Comparison of ENCODE assay signal across 8 cellular contexts in the genomic region with DNA sequence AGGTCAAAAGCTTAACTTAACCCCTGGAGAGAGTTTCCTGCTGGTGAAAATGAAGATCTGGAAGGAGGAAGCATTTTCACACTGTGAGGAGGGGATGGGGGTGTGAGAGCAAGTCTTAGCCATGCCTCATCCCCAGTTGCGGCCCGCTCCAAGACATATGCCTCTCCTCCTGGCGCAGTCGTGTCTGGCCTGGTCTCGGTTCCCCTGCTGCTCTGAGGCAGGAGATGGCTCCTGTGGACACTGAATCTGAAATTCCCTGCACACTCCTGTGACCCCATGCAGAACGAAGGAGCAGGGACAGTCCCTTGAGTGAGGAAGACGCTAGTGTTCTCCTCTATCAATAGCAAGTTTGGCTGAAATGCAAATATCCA. TPM values are rescaled to one million over a fixed set of nuclear protein-coding genes. Genes with fewer than 3 reads are reported as not detected.
DNase-seq lines count a peak whose midpoint lies in the region; TF ChIP-seq lines count a peak whose summit lies in the region.

No MANE protein-coding gene starts in this region.

- H3K4me3 ChIP-seq in AG04450 (ENCODE audit: low read depth, low read length) (peak overlapping the region; percentile 89), colonic mucosa (peak overlapping the region; percentile 89), muscle layer of colon (ENCODE audit: low read depth in 1 of 2, low read length in 2 of 2) (peak overlapping the region; percentile 72 to 88), HAP-1 (no peak overlapping the region)

- H3K4me1 ChIP-seq in colonic mucosa (no peaks in the 10 kb centered on the region), muscle layer of colon (ENCODE audit: insufficient read depth, low read length) (peaks cover 5% of the 10 kb centered on the region), HAP-1 (no peaks in the 10 kb centered on the region)

- POLR2A ChIA-PET in AG04450 (lab: Yijun Ruan, JAX), result no interaction called here

- CTCF ChIA-PET in AG04450 (lab: Charles Lee), result interaction anchor here (1.0 to 1.6 kb wide), 4 partner anchors 35 to 254 kb away, joined by 3 to 9 read pairs (median 4); no protein-coding TSS in a partner anchor

- peaks cover 4% of the 10 kb centered on the region for H3K27me3 ChIP-seq in AG04450 (ENCODE audit: control insufficient read depth, insufficient read depth, low read length)
- no peaks in the 10 kb centered on the region for H3K27me3 ChIP-seq in colonic mucosa
- H3K27me3 ChIP-seq in muscle layer of colon (ENCODE audit: control insufficient read depth in 1 of 2, insufficient read depth in 2 of 2, low read length in 2 of 2), result no peaks in the 10 kb centered on the region
- no peaks in the 10 kb centered on the region for H3K27me3 ChIP-seq in HAP-1 (ENCODE audit: low read depth)

- H3K4me1 Mint-ChIP-seq in IgD-negative memory B cell, result peaks cover 9 to 18% (median 12%) of the 10 kb centered on the region in 3 donors

- in situ Hi-C loops in HAP-1 (cut with MboI; ENCODE audit: low sequenced_read_pairs), result no loop called here

- DNase-seq in AG04450 (ENCODE audit: low read depth, low spot score), result no peak
- no peak for DNase-seq in colonic mucosa
- no peak for DNase-seq in NCI-H1694 (lab: John Stamatoyannopoulos, UW)
- no peak for DNase-seq in DMS79 (lab: John Stamatoyannopoulos, UW)
- DNase-seq in HAP-1 (ENCODE audit: low spot score in 2 of 2), result no peak
- DNase-seq in pons (ENCODE audit: low spot score), result no peak

- intact Hi-C loops in colonic mucosa (cut with DNase I), result no loop called here

- no peak for TF ChIP-seq CTCF in AG04450 (IDR thresholded peaks at IDR 0.05; ENCODE audit: low read depth, low read length)
- no peak for TF ChIP-seq CTCF in colonic mucosa (IDR thresholded peaks at IDR 0.05)

- peaks cover 4% of the 10 kb centered on the region for H3K27me3 Mint-ChIP-seq in IgD-negative memory B cell

- H3K9me3 ChIP-seq in AG04450 (ENCODE audit: control insufficient read depth, insufficient read depth, low read length), result peaks cover 7% of the 10 kb centered on the region; the same call in 1 of the 2 replicates
- no peaks in the 10 kb centered on the region for H3K9me3 ChIP-seq in colonic mucosa
- no peaks in the 10 kb centered on the region for H3K9me3 ChIP-seq in muscle layer of colon (ENCODE audit: low read length)
- H3K9me3 ChIP-seq in HAP-1, result no peaks in the 10 kb centered on the region; the same call in 1 of the 2 replicates

- peak overlapping the region in 1 of 2 donors; percentile 86 for H3K9ac ChIP-seq in colonic mucosa (ENCODE audit: low read depth in 2 of 2, low read length in 2 of 2)
- H3K9ac ChIP-seq in muscle layer of colon (ENCODE audit: low read length), result no peak overlapping the region

- H3K9me3 Mint-ChIP-seq in IgD-negative memory B cell, result peaks cover 0 to 4% (median 0%) of the 10 kb centered on the region in 3 donors

- H3K4me3 Mint-ChIP-seq in IgD-negative memory B cell, result peak overlapping the region; percentile 90 to 97 (median 94)

- H3K27ac ChIP-seq in AG04450 (ENCODE audit: low read depth, low read length) (no peak overlapping the region), colonic mucosa (peak overlapping the region; percentile 94), muscle layer of colon (ENCODE audit: low read depth, low read length) (peak overlapping the region; percentile 87)

- H3K27ac Mint-ChIP-seq in IgD-negative memory B cell, result peak overlapping the region in 1 of 3 donors; percentile 43

- H3K36me3 ChIP-seq in colonic mucosa (no peaks in the 10 kb centered on the region), muscle layer of colon (ENCODE audit: insufficient read depth, low read length) (no peaks in the 10 kb centered on the region), HAP-1 (replicated peaks) (no peaks in the 10 kb centered on the region)

- H3K36me3 Mint-ChIP-seq in IgD-negative memory B cell, result no peaks in the 10 kb centered on the region

RNA-seq across cellular contexts. Expression of a gene that starts 0.3 kb away (rescaled TPM):
- polyA plus RNA-seq in AG04450 (2011; rRNA removed) (4.5 and 5.5 TPM in 2 replicates), IgD-negative memory B cell (2.1 TPM)
- 10.2 and 14.6 TPM in 2 replicates for polyA minus RNA-seq in AG04450 (2011; rRNA and poly(A)+ RNA removed)
- total RNA-seq in colonic mucosa, result 10 to 100 TPM; 17.6 to 22.6 TPM

RNA-seq across cellular contexts. Expression of a gene that starts 37.7 kb away (rescaled TPM):
- polyA plus RNA-seq in AG04450 (2011; rRNA removed), result 6.6 and 8.4 TPM in 2 replicates
- polyA minus RNA-seq in AG04450 (2011; rRNA and poly(A)+ RNA removed), result 4.1 and 6.7 TPM in 2 replicates
- 3.9 TPM for polyA plus RNA-seq in IgD-negative memory B cell
- total RNA-seq in colonic mucosa, result 10 to 100 TPM; 13.4 to 17.1 TPM

RNA-seq across cellular contexts. Expression of a gene that starts 38.7 kb away (rescaled TPM):
- polyA plus RNA-seq in AG04450 (2011; rRNA removed) (5.3 and 7.0 TPM in 2 replicates), IgD-negative memory B cell (8.7 TPM)
- polyA minus RNA-seq in AG04450 (2011; rRNA and poly(A)+ RNA removed), result 4.6 and 6.0 TPM in 2 replicates
- 1 to 10 TPM; 7.6 to 8.8 TPM for total RNA-seq in colonic mucosa
